31 cellular contexts compared by ENCODE assay signal in the genomic region with DNA sequence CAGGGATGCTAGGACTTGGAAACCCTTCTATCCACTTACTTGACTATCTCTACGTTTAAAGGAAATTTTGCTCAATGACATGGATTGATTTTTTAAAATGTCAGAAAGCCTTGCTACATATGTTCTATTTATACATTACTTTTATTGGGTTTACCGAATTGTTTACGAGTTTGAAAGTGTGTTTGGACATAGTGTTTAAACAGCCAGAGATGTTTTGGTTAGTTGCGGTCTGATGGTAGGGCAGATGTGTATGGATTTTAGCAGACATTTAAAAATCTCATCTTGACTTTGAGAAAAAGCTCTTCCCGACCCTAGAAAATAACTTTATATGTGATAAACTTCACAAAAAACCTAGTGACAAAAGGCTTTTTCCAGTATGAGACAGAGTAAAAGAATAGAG.
"Had no signal": no experiment of that assay in that cellular context is flagged by ENCODE, and none has a peak within 500 bp of the region (broad histone marks: within the 10 kb centered on the region; RNA-seq: fewer than 3 reads in every experiment).

No MANE protein-coding gene starts in this region.

- H3K4me1 ChIP-seq: ascending aorta, breast epithelium, esophagus muscularis mucosa, gastroesophageal sphincter, heart right ventricle had no signal

- H3K36me3 ChIP-seq: ascending aorta, breast epithelium, cardiac muscle cell, esophagus muscularis mucosa, gastroesophageal sphincter, heart right ventricle had no signal

- H3K27me3 ChIP-seq: ascending aorta, breast epithelium, cardiac muscle cell, dorsolateral prefrontal cortex, esophagus muscularis mucosa, gastroesophageal sphincter, heart right ventricle had no signal

- H3K9me3 ChIP-seq: ascending aorta, breast epithelium, esophagus muscularis mucosa, gastroesophageal sphincter, heart right ventricle had no signal

- H3K27ac ChIP-seq: ascending aorta, breast epithelium, cardiac muscle cell, coronary artery, dorsolateral prefrontal cortex, esophagus muscularis mucosa, gastroesophageal sphincter, heart right ventricle, VCaP had no signal

- ATAC-seq: activated naive CD4-positive, alpha-beta T cell treated with anti-CD3 and anti-CD28 coated beads, Interleukin-2, amount 50 U/mL, for 72 hours; activated T-cell treated with anti-CD3 and anti-CD28 coated beads, Interleukin-2, amount 50 U/mL, for 72 hours; gastroesophageal sphincter; heart right ventricle; WTC11 had no signal

- H3K4me3 ChIP-seq: ascending aorta, breast epithelium, cardiac muscle cell, coronary artery, dorsolateral prefrontal cortex, esophagus muscularis mucosa, gastroesophageal sphincter, heart right ventricle had no signal

- DNase-seq: activated CD4-positive, alpha-beta memory T cell treated with anti-CD3 and anti-CD28 coated beads, Interleukin-2, amount 10 ng/mL, durations not matched to agents 7 days and 5 days; activated CD4-positive, alpha-beta T cell treated with anti-CD3 and anti-CD28 coated beads for 1 hour; activated CD4-positive, alpha-beta T cell treated with anti-CD3 and anti-CD28 coated beads for 4 hours; activated CD4-positive, alpha-beta T cell treated with anti-CD3 and anti-CD28 coated beads, Interleukin-2, amount 10 ng/mL, durations not matched to agents 7 days and 5 days; activated CD4-positive, alpha-beta T cell treated with anti-CD3 and anti-CD28 coated beads, Interleukin-2, amount 50 U/mL, for 4 hours; activated CD8-positive, alpha-beta memory T cell treated with anti-CD3 and anti-CD28 coated beads, Interleukin-2, amount 50 U/mL, for 48 hours; activated gamma-delta T cell; activated naive CD4-positive, alpha-beta T cell; activated naive CD4-positive, alpha-beta T cell treated with anti-CD3 and anti-CD28 coated beads, Interleukin-2, amount 10 ng/mL, durations not matched to agents 7 days and 5 days; activated naive CD8-positive, alpha-beta T cell treated with anti-CD3 and anti-CD28 coated beads, Interleukin-2, amount 10 ng/mL, durations not matched to agents 7 days and 5 days; activated T-cell treated with anti-CD3 and anti-CD28 coated beads for 4 hours; activated T-cell treated with anti-CD3 and anti-CD28 coated beads, Interleukin-2, amount 50 U/mL, for 24 hours; activated T-cell treated with anti-CD3 and anti-CD28 coated beads, Interleukin-2, amount 50 U/mL, for 72 hours; central memory CD4-positive, alpha-beta T cell; cerebellar nuclear complex; dorsolateral prefrontal cortex; effector memory CD4-positive, alpha-beta T cell; endodermal cell; erythroblast; foreskin melanocyte; heart right ventricle; T-helper 2 cell had no signal
